ENCODE assay signal across 24 cellular contexts in the genomic region with DNA sequence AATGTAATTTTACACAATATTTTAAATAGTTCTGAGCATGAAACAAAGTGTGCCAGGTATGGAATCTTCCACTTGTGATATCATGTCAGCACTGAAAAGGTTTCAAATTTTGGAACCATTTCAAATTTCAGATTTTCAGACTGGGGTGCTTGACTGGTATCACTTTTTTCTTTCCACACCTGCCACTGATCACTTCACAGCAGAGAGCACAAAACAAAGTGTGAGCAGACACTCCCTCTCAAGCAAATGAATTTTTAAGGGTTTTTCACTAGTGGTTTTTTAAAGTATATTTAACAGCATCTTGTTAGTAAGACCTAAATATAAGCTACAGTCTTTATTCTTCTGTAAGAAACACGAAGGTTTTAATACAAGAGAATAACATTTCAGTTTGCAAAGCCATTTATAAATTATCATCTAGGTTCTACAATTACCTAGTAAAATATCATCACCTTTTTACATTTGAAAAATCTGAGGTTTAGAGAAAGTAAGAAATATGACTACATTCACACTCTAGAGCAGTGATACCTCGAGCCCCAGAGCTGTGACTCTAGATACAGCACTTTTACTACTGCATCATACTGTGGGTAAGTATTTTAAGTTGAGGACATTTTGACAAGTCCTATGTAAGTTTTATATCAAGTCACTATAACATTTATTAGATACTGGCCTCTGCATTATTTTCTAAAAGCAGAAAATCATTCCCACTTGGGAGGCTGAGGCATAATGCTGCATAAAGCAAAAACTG. TPM values are rescaled to one million over a fixed set of nuclear protein-coding genes. Genes with fewer than 3 reads are reported as not detected.
A peak's percentile ranks its signal among the peaks of the same experiment; 100 is the strongest.
DNase-seq lines count a peak whose midpoint lies in the region; ATAC-seq, FAIRE-seq and TF ChIP-seq lines count a peak whose summit lies in the region.
"Had no signal": no experiment of that assay in that cellular context is flagged by ENCODE, and none has a peak within 500 bp of the region (broad histone marks: within the 10 kb centered on the region; RNA-seq: fewer than 3 reads in every experiment).

No MANE protein-coding gene starts in this region.

- peak overlapping the region in 1 of 2 donors; percentile 22 for H3K27ac Mint-ChIP-seq in effector memory CD8-positive, alpha-beta T cell
- H3K27ac Mint-ChIP-seq in stimulated activated effector memory CD8-positive, alpha-beta T cell treated with anti-CD3 and anti-CD28 coated beads, Interleukin-12 subunit alpha, Interleukin-12 subunit beta, amount 100 ng/mL, for 72 hours: peak overlapping the region; percentile 29

- DNase-seq in NCI-H2171 treated with DMSO at 0.1 percent for 48 hours (lab: John Stamatoyannopoulos, UW): peak; percentile 34
- DNase-seq in NCI-H2171 (lab: John Stamatoyannopoulos, UW): no peak
- no peak for DNase-seq in HepG2 (ENCODE audit: low spot score)
- DNase-seq in right lobe of liver: no peak
- DNase-seq in effector memory CD8-positive, alpha-beta T cell: no peak
- DNase-seq in stimulated activated effector memory CD8-positive, alpha-beta T cell treated with anti-CD3 and anti-CD28 coated beads, Interleukin-12 subunit alpha, Interleukin-12 subunit beta, amount 100 ng/mL, for 72 hours (ENCODE audit: low spot score in 2 of 2): no peak
- DNase-seq in NCI-H1694 treated with DMSO at 0.1 percent for 48 hours (lab: John Stamatoyannopoulos, UW): no peak
- no peak for DNase-seq in activated effector memory CD4-positive, alpha-beta T cell treated with Interleukin-2 at 50 U/mL for 16 hours
- DNase-seq: AML-193; COR-L47; DMS 273 treated with DMSO at 0.1 percent for 48 hours; GOT3; MV-4-11; NCI-H187; NCI-H446; NCI-H526 treated with DMSO at 0.1 percent for 48 hours; NK-92 treated with Interleukin-12 subunit alpha and Interleukin-12 subunit beta, amount 100 ng/mL, for 24 hours; OCI-M1; SHP77 treated with DMSO at 0.1 percent for 48 hours; SK-N-SH had no signal

- H3K4me2 ChIP-seq in HepG2 (ENCODE audit: low read depth, low read length): no peak overlapping the region
- H3K4me2 ChIP-seq: SK-N-SH had no signal

- H3K9me3 Mint-ChIP-seq in effector memory CD8-positive, alpha-beta T cell: no peaks in the 10 kb centered on the region
- no peaks in the 10 kb centered on the region for H3K9me3 Mint-ChIP-seq in stimulated activated effector memory CD8-positive, alpha-beta T cell treated with anti-CD3 and anti-CD28 coated beads, Interleukin-12 subunit alpha, Interleukin-12 subunit beta, amount 100 ng/mL, for 72 hours

- H2AFZ ChIP-seq in HepG2 (ENCODE audit: low read length): no peak overlapping the region

- intact Hi-C loops in HepG2 (cut with micrococcal nuclease; ENCODE audit: unreplicated experiment): loop anchor here (10.0 kb wide), 1 partner anchor 175 kb away; no protein-coding TSS in a partner anchor
- intact Hi-C loops in right lobe of liver (cut with DNase I): no loop called here

- no peak for TF ChIP-seq EP300 in HepG2 (IDR thresholded peaks at IDR 0.05; ENCODE audit: low read depth in 2 of 2, low read length in 2 of 2)
- no peak for TF ChIP-seq EP300 in HepG2 (CRISPR knock-in tag; IDR thresholded peaks at IDR 0.05; ENCODE audit: borderline replicate concordance)

- H3K9me3 ChIP-seq in HepG2 (ENCODE audit: low read length) (no peaks in the 10 kb centered on the region), right lobe of liver (no peaks in the 10 kb centered on the region)
- H3K9me3 ChIP-seq: SK-N-SH had no signal

- TF ChIP-seq RAD21 in HepG2 (CRISPR knock-in tag; IDR thresholded peaks at IDR 0.05): no peak

- H3K27me3 ChIP-seq in HepG2 (ENCODE audit: control insufficient read depth in 1 of 2, insufficient read depth in 2 of 2, low read length in 2 of 2): no peaks in the 10 kb centered on the region
- no peaks in the 10 kb centered on the region for H3K27me3 ChIP-seq in right lobe of liver

- in situ Hi-C loops in HepG2 (cut with HindIII; ENCODE audit: extremely low pct_ligation_motif_present, low pct_unique_long_range_greater_than_20kb): no loop called here

- H3K9ac ChIP-seq in HepG2 (ENCODE audit: insufficient read depth, low read depth, low read length): no peak overlapping the region
- H3K9ac ChIP-seq: SK-N-SH had no signal

- peaks cover 26 to 32% of the 10 kb centered on the region in 2 donors for H3K4me1 Mint-ChIP-seq in effector memory CD8-positive, alpha-beta T cell (ENCODE audit: low read depth in 2 of 2)
- H3K4me1 Mint-ChIP-seq in stimulated activated effector memory CD8-positive, alpha-beta T cell treated with anti-CD3 and anti-CD28 coated beads, Interleukin-12 subunit alpha, Interleukin-12 subunit beta, amount 100 ng/mL, for 72 hours: peaks cover 29% of the 10 kb centered on the region

- peak overlapping the region in 1 of 2 donors; percentile 48 for H3K4me3 Mint-ChIP-seq in effector memory CD8-positive, alpha-beta T cell
- H3K4me3 Mint-ChIP-seq in stimulated activated effector memory CD8-positive, alpha-beta T cell treated with anti-CD3 and anti-CD28 coated beads, Interleukin-12 subunit alpha, Interleukin-12 subunit beta, amount 100 ng/mL, for 72 hours: no peak overlapping the region

- H3K79me2 ChIP-seq in HepG2 (ENCODE audit: insufficient read depth, low read length): peaks cover 90% of the 10 kb centered on the region

- no peak for ATAC-seq in HepG2
- ATAC-seq in right lobe of liver: no peak
- peak; percentile 61 for ATAC-seq in effector memory CD8-positive, alpha-beta T cell (replicated peaks)
- ATAC-seq in stimulated activated effector memory CD8-positive, alpha-beta T cell treated with anti-CD3 and anti-CD28 coated beads, Interleukin-12 subunit alpha, Interleukin-12 subunit beta, amount 100 ng/mL, for 72 hours: peak; percentile 78
- ATAC-seq: HCT116, K562 had no signal

- H3K4me1 ChIP-seq in HepG2 (ENCODE audit: insufficient read depth, low read length) (peaks cover 72% of the 10 kb centered on the region), right lobe of liver (peaks cover 0 to 30% (median 7%) of the 10 kb centered on the region in 4 donors)

- FAIRE-seq in HepG2 (lab: Jason Lieb, UNC): no peak
- FAIRE-seq: G401.6, K562 had no signal

- H3K36me3 Mint-ChIP-seq in effector memory CD8-positive, alpha-beta T cell (ENCODE audit: insufficient read depth): peaks cover 27% of the 10 kb centered on the region
- H3K36me3 Mint-ChIP-seq in stimulated activated effector memory CD8-positive, alpha-beta T cell treated with anti-CD3 and anti-CD28 coated beads, Interleukin-12 subunit alpha, Interleukin-12 subunit beta, amount 100 ng/mL, for 72 hours: peaks cover 53% of the 10 kb centered on the region

- H3K4me3 ChIP-seq in HepG2 (replicated peaks in 1 of 3; ENCODE audit: insufficient read depth in 1 of 3, low read depth in 2 of 3, low read length in 3 of 3): no peak overlapping the region
- H3K4me3 ChIP-seq in right lobe of liver: no peak overlapping the region
- H3K4me3 ChIP-seq: K562 had no signal

- TF ChIP-seq CTCF in HepG2 (CRISPR knock-in tag; IDR thresholded peaks at IDR 0.05): no peak
- TF ChIP-seq CTCF in right lobe of liver (IDR thresholded peaks at IDR 0.05): no peak

- TF ChIP-seq POLR2A in HepG2 (IDR thresholded peaks at IDR 0.05; ENCODE audit: insufficient read depth in 1 of 2, low read depth in 2 of 2, low read length in 2 of 2) (no peak), right lobe of liver (IDR thresholded peaks at IDR 0.05) (no peak)

- TSS peak; percentile 0 for BruUV-seq in HepG2 (replicated peaks; lab: Mats Ljungman, UMichigan)

- peak overlapping the region; percentile 9 for H3K27ac ChIP-seq in HepG2 (ENCODE audit: extremely low read length, insufficient read depth, low read length)
- no peak overlapping the region for H3K27ac ChIP-seq in right lobe of liver
- H3K27ac ChIP-seq: 22Rv1 had no signal

- CTCF ChIA-PET in HepG2 (lab: Yijun Ruan, JAX; ENCODE audit: low intra/inter-chr PET ratio, low total read pairs): no interaction called here

- peaks cover 0 to 19% of the 10 kb centered on the region in 2 experiments; a peak in 2 of 5 replicates for H3K36me3 ChIP-seq in HepG2 (replicated peaks in 1 of 2; ENCODE audit: control insufficient read depth in 1 of 2, insufficient read depth in 2 of 2, low read length in 2 of 2)
- H3K36me3 ChIP-seq in right lobe of liver: no peaks in the 10 kb centered on the region

- POLR2A ChIA-PET in HepG2 (lab: Yijun Ruan, JAX): no interaction called here

- peaks cover 81% of the 10 kb centered on the region for H4K20me1 ChIP-seq in HepG2 (ENCODE audit: insufficient read depth, low read length)

- WGBS in HepG2 (ENCODE audit: low lambda C conversion rate): 93% methylated on average over 2 of the region's 2 CpGs
- 64% methylated on average over 2 of the region's 2 CpGs for WGBS in right lobe of liver (ENCODE audit: insufficient coverage, low coverage, low lambda C conversion rate, missing lambda C conversion rate)

- no peaks in the 10 kb centered on the region for H3K27me3 Mint-ChIP-seq in effector memory CD8-positive, alpha-beta T cell

TF ChIP-seq in HepG2, 621 proteins besides CTCF, POLR2A, EP300 and RAD21 (continues in another document):
- TF ChIP-seq BORCS8-MEF2B (CRISPR knock-in tag; IDR thresholded peaks at IDR 0.05) (no peak), POLR2AphosphoS2 (IDR thresholded peaks at IDR 0.05; ENCODE audit: low read depth, low read length) (no peak), TCF12 (IDR thresholded peaks at IDR 0.05) (no peak), TCF12 (CRISPR knock-in tag; IDR thresholded peaks at IDR 0.05) (no peak)

RNA-seq across cellular contexts. Expression of a gene that starts 14.6 kb away (rescaled TPM):
- total RNA-seq in HepG2 (2016; rRNA removed; fragmentation: Illumina TruSeq; extraction: Trizol) (84.5 and 102 TPM in 2 replicates), right lobe of liver (100 to 1,000 TPM in 3 of 6 experiments, 10 to 100 TPM in 3; 59.1 to 141 (median 95.9) TPM)
- total RNA-seq in HepG2 (2016; cell fraction: cytosol; rRNA removed; fragmentation: Illumina TruSeq; extraction: Trizol; ENCODE audit: low read depth): 20.7 and 21.6 TPM in 2 replicates
- 86.0 and 93.9 TPM in 2 replicates for total RNA-seq in HepG2 (2016; cell fraction: insoluble cytoplasmic fraction; rRNA removed; fragmentation: Illumina TruSeq; extraction: Trizol)
- 76.0 and 82.4 TPM in 2 replicates for total RNA-seq in HepG2 (2016; cell fraction: membrane; rRNA removed; fragmentation: Illumina TruSeq; extraction: Trizol)
- 42.1 and 43.2 TPM in 2 replicates for total RNA-seq in HepG2 (2016; cell fraction: nucleus; rRNA removed; fragmentation: Illumina TruSeq; extraction: Trizol)
- 52.5 and 59.5 TPM in 2 replicates for polyA plus RNA-seq in HepG2 (2011; rRNA removed)
- polyA plus RNA-seq in HepG2 (2011; cell fraction: cytosol; rRNA removed): 36.8 and 52.8 TPM in 2 replicates
- 22.0 TPM in 2 replicates for polyA plus RNA-seq in HepG2 (2011; cell fraction: nucleus; rRNA removed)
- 57.7 and 69.6 TPM in 2 replicates for polyA plus RNA-seq in HepG2 (2012)
- polyA plus RNA-seq in HepG2 (2016; cell fraction: cytosol; fragmentation: Illumina TruSeq; extraction: Trizol; ENCODE audit: low read depth): 12.8 and 16.5 TPM in 2 replicates
- 135 and 138 TPM in 2 replicates for polyA plus RNA-seq in HepG2 (2016; cell fraction: insoluble cytoplasmic fraction; fragmentation: Illumina TruSeq; extraction: Trizol; ENCODE audit: low read depth)
- 56.5 and 60.8 TPM in 2 replicates for polyA plus RNA-seq in HepG2 (2016; cell fraction: membrane; fragmentation: Illumina TruSeq; extraction: Trizol; ENCODE audit: low read depth)
- polyA plus RNA-seq in HepG2 (2016; cell fraction: nucleus; fragmentation: Illumina TruSeq; extraction: Trizol; ENCODE audit: insufficient read depth, low read depth): 72.8 and 76.3 TPM in 2 replicates
- 91.4 and 138 TPM in 2 replicates for polyA minus RNA-seq in HepG2 (2011; rRNA and poly(A)+ RNA removed; ENCODE audit: low replicate concordance)
- 69.1 and 70.2 TPM in 2 replicates for polyA minus RNA-seq in HepG2 (2011; cell fraction: cytosol; rRNA and poly(A)+ RNA removed)
- polyA minus RNA-seq in HepG2 (2011; cell fraction: nucleus; rRNA and poly(A)+ RNA removed): 52.3 and 58.3 TPM in 2 replicates

Comparison
In these comparisons a context has a peak if more than half of its experiments do, and no peak if none do; other contexts are left out.
1. ATAC-seq: peak in effector memory CD8-positive, alpha-beta T cell (single experiment) and stimulated activated effector memory CD8-positive, alpha-beta T cell treated with anti-CD3 and anti-CD28 coated beads, Interleukin-12 subunit alpha, Interleukin-12 subunit beta, amount 100 ng/mL, for 72 hours (single experiment); none in HepG2 (single experiment) and right lobe of liver (0 of 4).